Comparison of ENCODE assay signal across 10 cellular contexts in the genomic region with DNA sequence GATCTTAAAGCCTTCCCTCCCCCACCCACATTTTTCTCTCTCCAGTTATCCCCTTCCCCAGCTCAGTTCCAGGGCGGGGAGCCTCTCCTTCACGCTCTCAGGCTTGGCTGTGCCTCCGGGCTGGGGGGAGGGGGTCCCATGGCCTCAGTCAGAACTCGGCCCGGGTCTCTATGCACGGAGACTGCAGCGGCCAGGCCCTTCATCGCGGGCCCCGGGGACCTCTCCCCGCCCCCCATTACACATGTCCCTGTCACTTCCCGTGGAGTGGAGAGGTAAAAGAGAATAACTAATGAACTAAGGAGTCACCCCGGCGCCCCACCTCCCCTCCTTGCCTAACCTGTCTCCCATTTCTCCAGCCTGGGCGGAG. TPM values are rescaled to one million over a fixed set of nuclear protein-coding genes. Genes with fewer than 3 reads are reported as not detected.
DNase-seq lines count a peak whose midpoint lies in the region; ATAC-seq and TF ChIP-seq lines count a peak whose summit lies in the region.
"Had no signal": no experiment of that assay in that cellular context is flagged by ENCODE, and none has a peak within 500 bp of the region (broad histone marks: within the 10 kb centered on the region; RNA-seq: fewer than 3 reads in every experiment).

No MANE protein-coding gene starts in this region.

- ATAC-seq in RWPE2 (ENCODE audit: low read depth) = no peak

- H3K27ac ChIP-seq in RWPE2 (ENCODE audit: poor library complexity, severe bottlenecking) (peak overlapping the region; percentile 85), right atrium auricular region (peak overlapping the region; percentile 31 to 77), spleen (peak overlapping the region in 5 of 8 donors; percentile 75 to 90 (median 83))
- H3K27ac ChIP-seq: brain microvascular endothelial cell had no signal

- no peak for TF ChIP-seq POLR2A in spleen (IDR thresholded peaks at IDR 0.05)

- no peaks in the 10 kb centered on the region for H3K36me3 ChIP-seq in H7 (replicated peaks; ENCODE audit: control insufficient read depth, insufficient read depth, low read length)
- peaks cover 21% of the 10 kb centered on the region for H3K36me3 ChIP-seq in RWPE2 (ENCODE audit: low read depth)
- H3K36me3 ChIP-seq in right atrium auricular region = no peaks in the 10 kb centered on the region
- peaks cover 0 to 18% (median 3%) of the 10 kb centered on the region in 6 donors for H3K36me3 ChIP-seq in spleen
- H3K36me3 ChIP-seq: SJCRH30 had no signal

- intact Hi-C loops in spleen (cut with DNase I; ENCODE audit: low total_unique reads) = no loop called here

- H3K4me3 ChIP-seq in H7 (ENCODE audit: insufficient read depth, low read depth, low read length) (peak overlapping the region; percentile 63), RWPE2 (ENCODE audit: severe bottlenecking) (no peak overlapping the region), right atrium auricular region (no peak overlapping the region), spleen (no peak overlapping the region)

- H3K27me3 ChIP-seq in H7 (ENCODE audit: control insufficient read depth, insufficient read depth, low read length) = no peaks in the 10 kb centered on the region
- H3K27me3 ChIP-seq in RWPE2 (ENCODE audit: insufficient read depth, poor library complexity, severe bottlenecking) = no peaks in the 10 kb centered on the region
- no peaks in the 10 kb centered on the region for H3K27me3 ChIP-seq in right atrium auricular region
- H3K27me3 ChIP-seq in spleen (replicated peaks in 1 of 7) = no peaks in the 10 kb centered on the region
- H3K27me3 ChIP-seq: brain microvascular endothelial cell, SJCRH30 had no signal

- DNase-seq in H7 (peak; percentile 71), RWPE2 (ENCODE audit: low spot score) (no peak), right atrium auricular region (ENCODE audit: low spot score) (no peak), spleen (peak; percentile 72), NCI-H345 (lab: John Stamatoyannopoulos, UW) (no peak), CD1c-positive myeloid dendritic cell (ENCODE audit: extremely low spot score) (no peak), NCI-H1105 treated with DMSO at 0.1 percent for 48 hours (lab: John Stamatoyannopoulos, UW) (no peak)
- DNase-seq: brain microvascular endothelial cell had no signal

- 74 to 81% (median 79%) methylated on average over 12 to 15 of the region's 15 CpGs for WGBS in spleen, 5 donors

- H3K9me3 ChIP-seq in RWPE2 (ENCODE audit: severe bottlenecking) (no peaks in the 10 kb centered on the region), right atrium auricular region (no peaks in the 10 kb centered on the region), spleen (no peaks in the 10 kb centered on the region)
- H3K9me3 ChIP-seq: SJCRH30 had no signal

- no peak for TF ChIP-seq CTCF in RWPE2 (IDR thresholded peaks at IDR 0.05; ENCODE audit: poor library complexity, severe bottlenecking)
- TF ChIP-seq CTCF in right atrium auricular region (IDR thresholded peaks at IDR 0.05) = no peak
- no peak for TF ChIP-seq CTCF in spleen (IDR thresholded peaks at IDR 0.05 in 8 of 11, conservative IDR thresholded peaks at IDR 0.05 in 3 of 11)

- H3K4me1 ChIP-seq in RWPE2 (ENCODE audit: insufficient read depth, poor library complexity, severe bottlenecking) = no peaks in the 10 kb centered on the region
- peaks cover 0 to 11% of the 10 kb centered on the region in 2 donors for H3K4me1 ChIP-seq in right atrium auricular region
- peaks cover 0 to 52% (median 19%) of the 10 kb centered on the region in 6 donors for H3K4me1 ChIP-seq in spleen
- H3K4me1 ChIP-seq: SJCRH30 had no signal

RNA-seq across cellular contexts. Expression of gene PRICKLE3, which starts 0.8 kb away (rescaled TPM):
- total RNA-seq in H7 (2014; rRNA removed; shearing (Covaris generic)) = 8.9 and 13.9 TPM in 2 replicates
- 10 to 100 TPM in 1 of 2 donors, 1 to 10 TPM in 1; 7.2 to 12.7 TPM for total RNA-seq in right atrium auricular region
- 10 to 100 TPM; 11.3 to 29.0 (median 15.2) TPM for total RNA-seq in spleen
- polyA plus RNA-seq in spleen = 1 to 10 TPM; 3.2 to 6.2 (median 3.4) TPM

RNA-seq across cellular contexts. Expression of gene SYP, which starts 13.0 kb away (rescaled TPM):
- total RNA-seq in H7 (2014; rRNA removed; shearing (Covaris generic)) = 1.7 and 1.9 TPM in 2 replicates
- total RNA-seq in right atrium auricular region (1 to 10 TPM; 2.8 to 3.5 TPM), spleen (1 to 10 TPM in 5 of 7 donors, under 1 TPM in 2; 0.52 to 3.6 (median 1.5) TPM)
- polyA plus RNA-seq in spleen = 1 to 10 TPM in 2 of 3 donors, under 1 TPM in 1; 0.48 to 2.1 (median 1.3) TPM

RNA-seq across cellular contexts. Expression of gene PLP2, which starts 15.3 kb away (rescaled TPM):
- total RNA-seq in H7 (2014; rRNA removed; shearing (Covaris generic)) = 1.1 and 1.5 TPM in 2 replicates
- total RNA-seq in right atrium auricular region (10 to 100 TPM; 47.8 to 64.8 TPM), spleen (100 to 1,000 TPM in 1 of 7 donors, 10 to 100 TPM in 6; 30.2 to 100 (median 52.6) TPM)
- polyA plus RNA-seq in spleen = 10 to 100 TPM; 48.8 to 77.1 (median 57.4) TPM

RNA-seq across cellular contexts. Expression of gene MAGIX, which starts 24.5 kb away (rescaled TPM):
- 0.21 and 1.00 TPM in 2 replicates for total RNA-seq in H7 (2014; rRNA removed; shearing (Covaris generic))
- total RNA-seq in right atrium auricular region (10 to 100 TPM; 18.9 to 23.4 TPM), spleen (1 to 10 TPM in 6 of 7 donors, under 1 TPM in 1; 0.89 to 4.3 (median 1.5) TPM)
- 1 to 10 TPM in 2 of 3 donors, under 1 TPM in 1; 0.96 to 2.1 (median 1.3) TPM for polyA plus RNA-seq in spleen

RNA-seq across cellular contexts. Expression of gene CACNA1F, which starts 46.1 kb away (rescaled TPM):
- 0.55 and 2.1 TPM in 2 replicates for total RNA-seq in H7 (2014; rRNA removed; shearing (Covaris generic))
- total RNA-seq in right atrium auricular region (under 1 TPM; 0.08 to 0.11 TPM), spleen (1 to 10 TPM in 5 of 7 donors, under 1 TPM in 2; 0.63 to 2.9 (median 1.2) TPM)
- polyA plus RNA-seq in spleen = under 1 TPM; 0.55 to 0.67 (median 0.61) TPM
- total RNA-seq: G401, SJCRH30 had no signal

Comparison
In these comparisons a context has a peak if more than half of its experiments do, and no peak if none do; other contexts are left out.
1. DNase-seq: peak in H7 (single experiment) and spleen (single experiment); none in RWPE2 (single experiment), right atrium auricular region (single experiment), NCI-H345 (single experiment), CD1c-positive myeloid dendritic cell (single experiment) and NCI-H1105 treated with DMSO at 0.1 percent for 48 hours (single experiment).
2. RNA of gene PLP2, which starts 15.3 kb away (total RNA-seq): 47.8 to 64.8 TPM in right atrium auricular region and 30.2 to 100 TPM in spleen; 1.1 to 1.5 TPM in H7; every median in the first group is over 10 times any median in the second.
3. Peak in every context shown above with its lines, with median percentiles within 50 percentile points of each other: H3K27ac ChIP-seq.